8 cellular contexts compared by ENCODE assay signal in genomic region chr15:29570931-29571727, GRCh38.
A peak's percentile ranks its signal among the peaks of the same experiment; 100 is the strongest.
DNase-seq lines count a peak whose midpoint lies in the region; ATAC-seq, FAIRE-seq and TF ChIP-seq lines count a peak whose summit lies in the region.

No MANE protein-coding gene starts in this region.

- H3K27me3 ChIP-seq in SK-N-SH (ENCODE audit: insufficient read depth): peaks cover 55% of the 10 kb centered on the region
- no peaks in the 10 kb centered on the region for H3K27me3 ChIP-seq in ovary

- CTCF ChIA-PET in SK-N-SH (lab: Yijun Ruan, JAX): interaction anchor here (1.1 to 1.6 kb wide), 2 partner anchors 431 to 432 kb away, joined by 3 to 6 read pairs; no protein-coding TSS in a partner anchor

- 10% methylated on average over 25 of the region's 90 CpGs for WGBS in SK-N-SH (ENCODE audit: low lambda C conversion rate)
- 1 to 2% (median 2%) methylated on average over 30 to 90 of the region's 90 CpGs for WGBS in ovary, 3 donors

- no peak for TF ChIP-seq RAD21 in SK-N-SH (IDR thresholded peaks at IDR 0.05; ENCODE audit: low read length)

- H3K4me3 ChIP-seq in SK-N-SH (ENCODE audit: low read depth in 2 of 2, low read length in 1 of 2) (peak overlapping the region in 1 of 2 experiments; percentile 43; a peak in 2 of 4 replicates), ovary (peak overlapping the region; percentile 32)

- ATAC-seq in GM21576 (IDR thresholded peaks at IDR 0.05; ENCODE audit: unreplicated experiment): no peak

- no peak for FAIRE-seq in GM12892 (lab: Jason Lieb, UNC)

- TF ChIP-seq CTCF in SK-N-SH (IDR thresholded peaks at IDR 0.05) (no peak), ovary (IDR thresholded peaks at IDR 0.05) (no peak)

- H3K4me3 Mint-ChIP-seq in activated CD4-positive, alpha-beta T cell treated with anti-CD3 and anti-CD28 coated beads, Interleukin-2, amount 10 ng/mL, durations not matched to agents 24 days and 14 days: no peak overlapping the region

- H3K27ac ChIP-seq in SK-N-SH (ENCODE audit: low read depth in 2 of 2, low read length in 1 of 2) (no peak overlapping the region), ovary (no peak overlapping the region)

- H3K27me3 Mint-ChIP-seq in activated CD4-positive, alpha-beta T cell treated with anti-CD3 and anti-CD28 coated beads, Interleukin-2, amount 10 ng/mL, durations not matched to agents 24 days and 14 days: peaks cover 59% of the 10 kb centered on the region

- H3K79me2 ChIP-seq in SK-N-SH (ENCODE audit: insufficient read depth): no peaks in the 10 kb centered on the region

- H3K9me3 Mint-ChIP-seq in activated CD4-positive, alpha-beta T cell treated with anti-CD3 and anti-CD28 coated beads, Interleukin-2, amount 10 ng/mL, durations not matched to agents 24 days and 14 days: no peaks in the 10 kb centered on the region

- H3K9me2 ChIP-seq in SK-N-SH: no peaks in the 10 kb centered on the region

- H3K36me3 ChIP-seq in SK-N-SH (replicated peaks in 1 of 2; ENCODE audit: control insufficient read depth in 1 of 2, insufficient read depth in 2 of 2, low read length in 1 of 2): no peaks in the 10 kb centered on the region
- H3K36me3 ChIP-seq in ovary: no peaks in the 10 kb centered on the region

- peaks cover 0 to 4% of the 10 kb centered on the region in 2 experiments; a peak in 1 of 4 replicates for H3K4me1 ChIP-seq in SK-N-SH (ENCODE audit: control insufficient read depth in 1 of 2, insufficient read depth in 2 of 2, low read depth in 1 of 2, low read length in 1 of 2)
- peaks cover 1% of the 10 kb centered on the region for H3K4me1 ChIP-seq in ovary (ENCODE audit: insufficient read depth)

- DNase-seq in activated CD4-positive, alpha-beta T cell treated with anti-CD3 and anti-CD28 coated beads, Interleukin-2, amount 10 ng/mL, durations not matched to agents 24 days and 14 days: peak; percentile 57
- no peak for DNase-seq in activated CD4-positive, alpha-beta T cell treated with anti-CD3 and anti-CD28 coated beads, Interleukin-2, amount 50 U/mL, for 4 hours
- peak; percentile 82 for DNase-seq in SK-N-SH
- peak; percentile 7 for DNase-seq in foreskin melanocyte
- peak in 2 of 5 donors; percentile 20 to 42 for DNase-seq in ovary
- no peak for DNase-seq in GM12892 (ENCODE audit: insufficient read length)
- no peak for DNase-seq in HUDEP-2 (lab: John Stamatoyannopoulos, UW; ENCODE audit: unreplicated experiment in 76 of 76)

- TF ChIP-seq POLR2A in ovary (IDR thresholded peaks at IDR 0.05) (no peak), GM12892 (IDR thresholded peaks at IDR 0.05; ENCODE audit: low read depth, low read length) (no peak)

- H4K20me1 ChIP-seq in SK-N-SH (ENCODE audit: insufficient read depth): no peaks in the 10 kb centered on the region

- H3K36me3 Mint-ChIP-seq in activated CD4-positive, alpha-beta T cell treated with anti-CD3 and anti-CD28 coated beads, Interleukin-2, amount 10 ng/mL, durations not matched to agents 24 days and 14 days (ENCODE audit: low read depth): no peaks in the 10 kb centered on the region

- no peaks in the 10 kb centered on the region for H3K9me3 ChIP-seq in SK-N-SH
- no peaks in the 10 kb centered on the region for H3K9me3 ChIP-seq in ovary

- H2AFZ ChIP-seq in SK-N-SH (ENCODE audit: low read depth): no peak overlapping the region

- peak overlapping the region; percentile 55; the same call in 1 of the 2 replicates for H3K4me2 ChIP-seq in SK-N-SH

- intact Hi-C loops in activated CD4-positive, alpha-beta T cell treated with anti-CD3 and anti-CD28 coated beads, Interleukin-2, amount 10 ng/mL, durations not matched to agents 24 days and 14 days (cut with micrococcal nuclease): no loop called here
- intact Hi-C loops in ovary (cut with DNase I): no loop called here

- H3K9ac ChIP-seq in SK-N-SH: no peak overlapping the region

- POLR2A ChIA-PET in SK-N-SH (lab: Yijun Ruan, JAX): no interaction called here

- no peaks in the 10 kb centered on the region for H3K4me1 Mint-ChIP-seq in activated CD4-positive, alpha-beta T cell treated with anti-CD3 and anti-CD28 coated beads, Interleukin-2, amount 10 ng/mL, durations not matched to agents 24 days and 14 days

- TF ChIP-seq EP300 in SK-N-SH (IDR thresholded peaks at IDR 0.05; ENCODE audit: borderline replicate concordance in 1 of 2, low read depth in 1 of 2, low read length in 1 of 2): no peak
- no peak for TF ChIP-seq EP300 in ovary (IDR thresholded peaks at IDR 0.05)

- H3F3A ChIP-seq in SK-N-SH (replicated peaks; ENCODE audit: insufficient read depth): no peaks in the 10 kb centered on the region

- H3K27ac Mint-ChIP-seq in activated CD4-positive, alpha-beta T cell treated with anti-CD3 and anti-CD28 coated beads, Interleukin-2, amount 10 ng/mL, durations not matched to agents 24 days and 14 days: no peak overlapping the region

TF ChIP-seq in SK-N-SH, 30 proteins besides CTCF, POLR2A, EP300 and RAD21:
- TF ChIP-seq MAX (IDR thresholded peaks at IDR 0.05; ENCODE audit: low read depth) (no peak), ELF1 (IDR thresholded peaks at IDR 0.05) (no peak), FOXJ3 (CRISPR knock-in tag; IDR thresholded peaks at IDR 0.05) (no peak), GATA2 (CRISPR knock-in tag; IDR thresholded peaks at IDR 0.05) (no peak), NFIC (IDR thresholded peaks at IDR 0.05; ENCODE audit: borderline replicate concordance) (no peak), GABPA (IDR thresholded peaks at IDR 0.05; ENCODE audit: low read depth) (no peak), MXI1 (IDR thresholded peaks at IDR 0.05; ENCODE audit: low read depth, low read length) (no peak), FOSL2 (IDR thresholded peaks at IDR 0.05; ENCODE audit: borderline replicate concordance, low read depth) (no peak), CHD2 (IDR thresholded peaks at IDR 0.05; ENCODE audit: low read length, partially characterized antibody) (no peak), SMC3 (IDR thresholded peaks at IDR 0.05; ENCODE audit: low read depth, low read length) (no peak), YY1 (IDR thresholded peaks at IDR 0.05; ENCODE audit: low read depth) (no peak), POLR2AphosphoS5 (IDR thresholded peaks at IDR 0.05; ENCODE audit: low read depth, low read length) (no peak)

Comparison
In these comparisons a context has a peak if more than half of its experiments do, and no peak if none do; other contexts are left out.
1. DNase-seq: peak in activated CD4-positive, alpha-beta T cell treated with anti-CD3 and anti-CD28 coated beads, Interleukin-2, amount 10 ng/mL, durations not matched to agents 24 days and 14 days (single experiment), SK-N-SH (single experiment) and foreskin melanocyte (single experiment); none in activated CD4-positive, alpha-beta T cell treated with anti-CD3 and anti-CD28 coated beads, Interleukin-2, amount 50 U/mL, for 4 hours (0 of 2), GM12892 (single experiment) and HUDEP-2 (0 of 76).